In the genomic region with DNA sequence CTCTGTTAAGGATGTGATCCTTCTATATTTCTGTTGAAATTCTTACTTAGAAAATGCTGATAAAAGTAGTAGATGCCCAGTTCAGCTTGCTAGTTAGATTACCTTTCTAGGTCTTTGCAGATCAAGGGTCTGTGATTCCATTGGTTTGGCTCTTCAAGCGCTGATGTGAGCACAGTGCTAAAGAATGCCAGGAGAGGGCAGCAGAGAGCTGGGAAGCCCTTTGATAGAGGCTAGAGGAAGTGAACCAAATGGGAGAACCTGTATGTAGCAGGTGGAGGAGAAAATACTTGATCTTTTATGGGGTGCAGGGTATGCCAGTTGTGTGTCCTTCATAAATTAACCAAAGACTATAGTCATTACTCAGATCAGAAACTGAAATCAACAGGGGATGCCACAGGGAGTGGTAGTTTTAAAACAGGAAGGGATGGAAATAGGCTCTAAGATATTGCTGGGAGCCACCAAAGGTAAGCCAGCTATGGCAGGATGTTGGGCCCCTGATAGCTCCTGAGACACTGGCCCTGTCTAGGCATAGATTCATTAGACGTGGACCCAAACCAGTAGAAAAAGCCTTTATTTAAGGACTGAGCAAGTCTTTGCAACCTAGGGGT, we compare ENCODE assay signal across 8 cellular contexts.
DNase-seq lines count a peak whose midpoint lies in the region; ATAC-seq and TF ChIP-seq lines count a peak whose summit lies in the region.

No MANE protein-coding gene starts in this region.

- TF ChIP-seq CTCF in coronary artery (IDR thresholded peaks at IDR 0.05) (peak; percentile 72), right lobe of liver (IDR thresholded peaks at IDR 0.05) (peak; percentile 80 to 94 (median 88))

- H3K36me3 ChIP-seq in right lobe of liver, result no peaks in the 10 kb centered on the region

- DNase-seq in C1 segment of cervical spinal cord (lab: John Stamatoyannopoulos, UW), result peak in 10 of 14 donors; percentile 4 to 59 (median 28)
- peak; percentile 86 for DNase-seq in NCI-H2171 (lab: John Stamatoyannopoulos, UW)
- DNase-seq in coronary artery (ENCODE audit: low spot score), result no peak
- peak; percentile 46 to 70 (median 62) for DNase-seq in right lobe of liver
- peak; percentile 11 for DNase-seq in stimulated activated CD8-positive, alpha-beta memory T cell treated with anti-CD3 and anti-CD28 coated beads, Interleukin-12 subunit alpha, Interleukin-12 subunit beta, amount 100 ng/mL, for 1 hour (ENCODE audit: low read depth)

- H3K27me3 ChIP-seq in right lobe of liver, result no peaks in the 10 kb centered on the region

- H3K4me3 ChIP-seq in coronary artery (no peak overlapping the region), right lobe of liver (no peak overlapping the region)

- no peak overlapping the region for H3K27ac ChIP-seq in coronary artery
- H3K27ac ChIP-seq in right lobe of liver, result no peak overlapping the region

- no peak for TF ChIP-seq POLR2A in right lobe of liver (IDR thresholded peaks at IDR 0.05)

- peak; percentile 96 for ATAC-seq in GM19025 (IDR thresholded peaks at IDR 0.05; ENCODE audit: low read depth, unreplicated experiment)
- ATAC-seq in HG03159 (IDR thresholded peaks at IDR 0.05; ENCODE audit: unreplicated experiment), result peak; percentile 96
- peak; percentile 45 to 56 for ATAC-seq in activated CD4-positive, CD25-positive, alpha-beta regulatory T cell treated with anti-CD3 and anti-CD28 coated beads, Interleukin-2, amount 50 U/mL, for 24 hours
- peak; percentile 93 to 98 (median 95) for ATAC-seq in right lobe of liver

- intact Hi-C loops in right lobe of liver (cut with DNase I), result no loop called here

- WGBS in right lobe of liver (ENCODE audit: insufficient coverage, low coverage, low lambda C conversion rate, missing lambda C conversion rate), result 4% methylated on average over 2 of the region's 2 CpGs

- no peaks in the 10 kb centered on the region for H3K4me1 ChIP-seq in right lobe of liver

- H3K9me3 ChIP-seq in right lobe of liver, result no peaks in the 10 kb centered on the region
